In the genomic region with DNA sequence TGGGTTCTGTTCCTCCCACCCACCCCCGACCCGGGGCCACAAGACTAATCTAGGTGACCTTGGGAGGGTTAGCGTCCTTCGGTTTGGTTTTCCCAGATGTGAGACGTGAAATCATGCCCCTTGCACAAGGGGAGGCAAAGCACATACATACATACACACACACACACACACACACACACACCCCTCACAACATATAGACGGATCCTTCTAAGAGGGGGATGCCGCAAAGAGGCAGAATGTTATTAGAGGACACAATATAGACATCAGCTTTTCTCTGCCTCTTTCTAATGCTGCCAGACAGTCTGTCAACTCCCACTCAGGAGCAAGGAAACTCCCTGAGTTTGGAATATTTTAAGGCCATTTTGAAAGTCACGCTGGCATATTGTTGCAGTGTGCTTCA, we compare ENCODE assay signal across 8 cellular contexts. TPM values are rescaled to one million over a fixed set of nuclear protein-coding genes. Genes with fewer than 3 reads are reported as not detected.
DNase-seq lines count a peak whose midpoint lies in the region; ATAC-seq and TF ChIP-seq lines count a peak whose summit lies in the region.

No MANE protein-coding gene starts in this region.

- H2AFZ ChIP-seq in OCI-LY3 (ENCODE audit: low read depth, low read length): no peak overlapping the region

- H3K27ac Mint-ChIP-seq in osteocyte (ENCODE audit: unreplicated experiment): peak overlapping the region; percentile 85

- H3K9me2 ChIP-seq in DOHH2 (replicated peaks; ENCODE audit: control insufficient read depth, low read length): no peaks in the 10 kb centered on the region

- H3K27me3 ChIP-seq in DOHH2 (ENCODE audit: control insufficient read depth, low read length): peaks cover 58% of the 10 kb centered on the region
- H3K27me3 ChIP-seq in OCI-LY3 (ENCODE audit: low read depth, low read length): peaks cover 16% of the 10 kb centered on the region

- H3K36me3 ChIP-seq in DOHH2 (ENCODE audit: control insufficient read depth, low read length) (no peaks in the 10 kb centered on the region), OCI-LY3 (replicated peaks; ENCODE audit: low read depth, low read length) (no peaks in the 10 kb centered on the region)

- ATAC-seq in GM21825 (IDR thresholded peaks at IDR 0.05; ENCODE audit: unreplicated experiment): no peak
- ATAC-seq in GM21447 (IDR thresholded peaks at IDR 0.05; ENCODE audit: unreplicated experiment): no peak

- H4K20me1 ChIP-seq in DOHH2 (ENCODE audit: control insufficient read depth, insufficient read depth, low read depth, low read length): no peaks in the 10 kb centered on the region
- H4K20me1 ChIP-seq in OCI-LY3 (ENCODE audit: insufficient read depth, low read length): no peaks in the 10 kb centered on the region

- H3K27ac ChIP-seq in DOHH2 (ENCODE audit: low read depth, low read length) (no peak overlapping the region), OCI-LY3 (ENCODE audit: low read length) (no peak overlapping the region)

- peaks cover 4% of the 10 kb centered on the region for H3K36me3 Mint-ChIP-seq in osteocyte (ENCODE audit: unreplicated experiment)

- H3K9me3 ChIP-seq in DOHH2 (ENCODE audit: control insufficient read depth, insufficient read depth, low read length) (no peaks in the 10 kb centered on the region), OCI-LY3 (ENCODE audit: insufficient read depth, low read length) (no peaks in the 10 kb centered on the region)

- no peaks in the 10 kb centered on the region for H3K4me1 ChIP-seq in DOHH2 (ENCODE audit: control insufficient read depth, low read length)
- H3K4me1 ChIP-seq in OCI-LY3 (ENCODE audit: low read length): no peaks in the 10 kb centered on the region

- peaks cover 32% of the 10 kb centered on the region for H3K4me1 Mint-ChIP-seq in osteocyte (ENCODE audit: unreplicated experiment)

- DNase-seq in epithelial cell of proximal tubule (ENCODE audit: low read depth) (no peak), osteocyte (ENCODE audit: extremely low spot score, unreplicated experiment) (no peak), kidney tubule cell (ENCODE audit: low spot score) (no peak)
- DNase-seq in activated CD4-positive, CD25-positive, alpha-beta regulatory T cell treated with anti-CD3 and anti-CD28 coated beads, Interleukin-2, amount 50 U/mL, for 72 hours: no peak

- H3K79me2 ChIP-seq in DOHH2 (ENCODE audit: control insufficient read depth, low read length): no peaks in the 10 kb centered on the region
- H3K79me2 ChIP-seq in OCI-LY3 (ENCODE audit: low read length): no peaks in the 10 kb centered on the region

- no peaks in the 10 kb centered on the region for H3F3A ChIP-seq in DOHH2 (ENCODE audit: control insufficient read depth, insufficient read depth)

- no peak for TF ChIP-seq CTCF in DOHH2 (IDR thresholded peaks at IDR 0.05; ENCODE audit: low read depth, low read length, poor library complexity, severe bottlenecking)
- TF ChIP-seq CTCF in OCI-LY3 (IDR thresholded peaks at IDR 0.05; ENCODE audit: low read depth, low read length): no peak
- no peak for TF ChIP-seq CTCF in epithelial cell of proximal tubule (conservative IDR thresholded peaks at IDR 0.05; ENCODE audit: low read depth, low read length)
- no peak for TF ChIP-seq CTCF in osteocyte (IDR thresholded peaks at IDR 0.05)

- peak overlapping the region; percentile 90 for H3K4me3 Mint-ChIP-seq in osteocyte (ENCODE audit: unreplicated experiment)

- H3K9me3 Mint-ChIP-seq in osteocyte (ENCODE audit: unreplicated experiment): no peaks in the 10 kb centered on the region

- H3K4me3 ChIP-seq in DOHH2 (ENCODE audit: low read length) (no peak overlapping the region), OCI-LY3 (ENCODE audit: low read length) (peak overlapping the region; percentile 80), epithelial cell of proximal tubule (ENCODE audit: low read depth, low read length) (peak overlapping the region; percentile 87)

- no peak overlapping the region for H3K9ac ChIP-seq in OCI-LY3 (ENCODE audit: low read length)

- H3K4me2 ChIP-seq in DOHH2 (ENCODE audit: low read length) (peak overlapping the region; percentile 70; the same call in 1 of the 2 replicates), OCI-LY3 (ENCODE audit: low read length) (peak overlapping the region; percentile 28)

- no peaks in the 10 kb centered on the region for H3K27me3 Mint-ChIP-seq in osteocyte (ENCODE audit: unreplicated experiment)

RNA-seq across cellular contexts. Expression of gene RBMS1, which starts 0.6 kb away (rescaled TPM):
- 54.7 and 54.8 TPM in 2 replicates for total RNA-seq in epithelial cell of proximal tubule
- 161 and 169 TPM in 2 replicates for total RNA-seq in osteocyte
